24 cellular contexts compared by ENCODE assay signal in the genomic region with DNA sequence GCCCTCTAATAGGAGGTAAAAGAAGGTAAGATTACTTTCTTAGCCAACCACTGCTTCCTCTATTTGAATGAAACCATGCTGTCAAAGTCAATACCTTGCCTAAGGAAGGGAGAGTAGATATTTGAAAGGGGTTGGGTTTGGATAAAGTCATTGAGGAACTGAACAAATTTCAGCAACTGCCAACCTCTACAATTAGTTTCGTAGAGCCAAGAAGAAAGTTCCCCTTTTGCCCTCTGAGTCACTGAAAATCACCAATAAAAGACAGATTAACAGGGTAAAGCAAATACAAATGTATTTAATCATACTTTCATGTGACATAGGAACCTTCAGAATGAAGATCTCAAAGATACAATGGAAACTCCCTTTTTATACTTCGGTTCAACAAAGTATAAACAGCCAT.
DNase-seq lines count a peak whose midpoint lies in the region; ATAC-seq and TF ChIP-seq lines count a peak whose summit lies in the region.
"Had no signal": no experiment of that assay in that cellular context is flagged by ENCODE, and none has a peak within 500 bp of the region (broad histone marks: within the 10 kb centered on the region; RNA-seq: fewer than 3 reads in every experiment).

No MANE protein-coding gene starts in this region.

- no peaks in the 10 kb centered on the region for H3K27me3 Mint-ChIP-seq in GM23338 (ENCODE audit: insufficient read depth, low read depth, poor library complexity)
- H3K27me3 Mint-ChIP-seq: activated CD4-positive, alpha-beta T cell treated with anti-CD3 and anti-CD28 coated beads, Interleukin-2, amount 10 ng/mL, durations not matched to agents 7 days and 5 days; activated naive CD8-positive, alpha-beta T cell treated with anti-CD3 and anti-CD28 coated beads, Interleukin-2, amount 10 ng/mL, durations not matched to agents 7 days and 5 days; activated T-helper 17 cell treated with anti-CD3 and anti-CD28 coated beads, Interleukin-2, amount 50 U/mL, for 72 hours; stimulated activated memory B cell treated with anti-CD40 and anti-IgM and Interleukin-4, amounts not matched to agents 10 μg/mL and 1 μg/mL and 100 μg/mL, for 72 hours had no signal

- H3K9ac ChIP-seq in PC-3 (ENCODE audit: low read length), result peak overlapping the region; percentile 67
- H3K9ac ChIP-seq in mucosa of rectum (ENCODE audit: low read depth in 1 of 2, low read length in 2 of 2), result no peak overlapping the region
- H3K9ac ChIP-seq in MM.1S (ENCODE audit: low read length), result no peak overlapping the region

- CTCF ChIA-PET in PC-3 (lab: Charles Lee), result no interaction called here

- H3K79me2 ChIP-seq in PC-3 (ENCODE audit: low read length) (no peaks in the 10 kb centered on the region), GM23338 (replicated peaks; ENCODE audit: insufficient read depth) (no peaks in the 10 kb centered on the region), MM.1S (ENCODE audit: low read length) (no peaks in the 10 kb centered on the region)

- H3K4me1 ChIP-seq in PC-3 (ENCODE audit: insufficient read depth, low read length) (peaks cover 21% of the 10 kb centered on the region; the same call in 1 of the 2 replicates), mucosa of rectum (ENCODE audit: control insufficient read depth in 2 of 2, insufficient read depth in 2 of 2, low read length in 2 of 2) (peaks cover 7 to 18% of the 10 kb centered on the region in 2 donors), GM23338 (ENCODE audit: insufficient read depth) (no peaks in the 10 kb centered on the region), MM.1S (ENCODE audit: low read length) (no peaks in the 10 kb centered on the region)
- H3K4me1 ChIP-seq: SJSA1 had no signal

- 0 out of 2 replicates have a peak overlapping the region, but pooled peaks have one; percentile 23 for H3K4me3 ChIP-seq in PC-3 (ENCODE audit: low read length)
- H3K4me3 ChIP-seq in mucosa of rectum (ENCODE audit: low read length in 2 of 2), result no peak overlapping the region
- H3K4me3 ChIP-seq in GM23338, result no peak overlapping the region
- H3K4me3 ChIP-seq in MM.1S (ENCODE audit: low read length), result no peak overlapping the region
- H3K4me3 ChIP-seq: lung, PC-9, SJSA1, smooth muscle cell had no signal

- peak overlapping the region; percentile 95 for H3K27ac ChIP-seq in PC-3 (ENCODE audit: low read length)
- peak overlapping the region; percentile 71 to 72 for H3K27ac ChIP-seq in mucosa of rectum (ENCODE audit: low read depth in 2 of 2, low read length in 2 of 2)
- H3K27ac ChIP-seq in GM23338 (ENCODE audit: low read depth), result no peak overlapping the region
- no peak overlapping the region for H3K27ac ChIP-seq in MM.1S (ENCODE audit: low read length)
- H3K27ac ChIP-seq: HL-60, PC-9, SJSA1 had no signal

- no TSS peak for BruUV-seq in PC-3 (replicated peaks; lab: Mats Ljungman, UMichigan)

- H3F3A ChIP-seq in PC-3 (ENCODE audit: low read length, unreplicated experiment) (peaks cover 3% of the 10 kb centered on the region), GM23338 (replicated peaks; ENCODE audit: low read depth) (no peaks in the 10 kb centered on the region), MM.1S (ENCODE audit: insufficient read depth, low read length) (no peaks in the 10 kb centered on the region)

- H4K20me1 ChIP-seq in PC-3 (ENCODE audit: low read length) (no peaks in the 10 kb centered on the region), GM23338 (replicated peaks; ENCODE audit: insufficient read depth) (no peaks in the 10 kb centered on the region), MM.1S (ENCODE audit: insufficient read depth, low read length) (no peaks in the 10 kb centered on the region)

- POLR2A ChIA-PET in PC-3 (lab: Charles Lee; ENCODE audit: unreplicated experiment), result no interaction called here

- H3K4me2 ChIP-seq in PC-3 (ENCODE audit: low read length), result peak overlapping the region; percentile 74; the same call in 1 of the 2 replicates
- H3K4me2 ChIP-seq in GM23338, result no peak overlapping the region
- H3K4me2 ChIP-seq in MM.1S (ENCODE audit: low read depth, low read length), result no peak overlapping the region
- H3K4me2 ChIP-seq: PC-9, smooth muscle cell had no signal

- H3K36me3 Mint-ChIP-seq in GM23338 (ENCODE audit: low read depth), result 0 out of 3 replicates have a peak, but pooled peaks cover under 1% of the 10 kb centered on the region
- H3K36me3 Mint-ChIP-seq: activated naive CD8-positive, alpha-beta T cell treated with anti-CD3 and anti-CD28 coated beads, Interleukin-2, amount 10 ng/mL, durations not matched to agents 7 days and 5 days; CD8-positive, alpha-beta T cell; stimulated activated memory B cell treated with anti-CD40 and anti-IgM and Interleukin-4, amounts not matched to agents 10 μg/mL and 1 μg/mL and 100 μg/mL, for 72 hours had no signal

- H3K9me2 ChIP-seq in PC-3 (replicated peaks; ENCODE audit: low read length), result no peaks in the 10 kb centered on the region
- no peaks in the 10 kb centered on the region; the same call in 1 of the 2 replicates for H3K9me2 ChIP-seq in GM23338 (ENCODE audit: insufficient read depth)
- no peaks in the 10 kb centered on the region for H3K9me2 ChIP-seq in MM.1S (replicated peaks; ENCODE audit: insufficient read depth, low read length)

- H3K4me3 Mint-ChIP-seq in GM23338, result no peak overlapping the region
- H3K4me3 Mint-ChIP-seq: activated CD4-positive, alpha-beta T cell treated with anti-CD3 and anti-CD28 coated beads, Interleukin-2, amount 10 ng/mL, durations not matched to agents 7 days and 5 days; activated naive CD8-positive, alpha-beta T cell treated with anti-CD3 and anti-CD28 coated beads, Interleukin-2, amount 10 ng/mL, durations not matched to agents 7 days and 5 days; activated T-helper 17 cell treated with anti-CD3 and anti-CD28 coated beads, Interleukin-2, amount 50 U/mL, for 72 hours; CD8-positive, alpha-beta T cell; endodermal cell; stimulated activated memory B cell treated with anti-CD40 and anti-IgM and Interleukin-4, amounts not matched to agents 10 μg/mL and 1 μg/mL and 100 μg/mL, for 72 hours; T-helper 1 cell treated with Interleukin-12 subunit alpha and Interleukin-12 subunit beta and Interleukin-4 antibody, amounts not matched to agents 30 μg/mL and 1 μg/mL, for 36 hours had no signal

- H2AFZ ChIP-seq in PC-3 (ENCODE audit: low read length) (no peak overlapping the region), GM23338 (no peak overlapping the region), MM.1S (ENCODE audit: low read length) (no peak overlapping the region)
- H2AFZ ChIP-seq: PC-9 had no signal

- DNase-seq in Kasumi-1 (lab: John Stamatoyannopoulos, UW), result peak; percentile 50 to 53
- peak; percentile 82 for DNase-seq in PC-3
- DNase-seq in GM23338 (ENCODE audit: low spot score), result no peak
- DNase-seq in kidney glomerular epithelial cell (lab: John Stamatoyannopoulos, UW), result no peak
- no peak for DNase-seq in MM.1S
- DNase-seq in NCI-H1436 (lab: John Stamatoyannopoulos, UW), result no peak
- DNase-seq: activated CD4-positive, alpha-beta T cell treated with anti-CD3 and anti-CD28 coated beads, Interleukin-2, amount 10 ng/mL, durations not matched to agents 7 days and 5 days; activated naive CD8-positive, alpha-beta T cell treated with anti-CD3 and anti-CD28 coated beads, Interleukin-2, amount 10 ng/mL, durations not matched to agents 7 days and 5 days; CD8-positive, alpha-beta T cell; DMS79 treated with DMSO at 0.1 percent for 48 hours; endodermal cell; GOT3; islet precursor cell; NCI-H1694 treated with DMSO at 0.1 percent for 48 hours; PC-9 had no signal

- H3K4me1 Mint-ChIP-seq in GM23338, result no peaks in the 10 kb centered on the region
- H3K4me1 Mint-ChIP-seq: activated CD4-positive, alpha-beta T cell treated with anti-CD3 and anti-CD28 coated beads, Interleukin-2, amount 10 ng/mL, durations not matched to agents 7 days and 5 days; activated naive CD8-positive, alpha-beta T cell treated with anti-CD3 and anti-CD28 coated beads, Interleukin-2, amount 10 ng/mL, durations not matched to agents 7 days and 5 days; activated T-helper 17 cell treated with anti-CD3 and anti-CD28 coated beads, Interleukin-2, amount 50 U/mL, for 72 hours; endodermal cell; stimulated activated memory B cell treated with anti-CD40 and anti-IgM and Interleukin-4, amounts not matched to agents 10 μg/mL and 1 μg/mL and 100 μg/mL, for 72 hours had no signal

- H3K9me3 Mint-ChIP-seq in GM23338, result peaks cover 10% of the 10 kb centered on the region; the same call in 1 of the 3 replicates
- H3K9me3 Mint-ChIP-seq: endodermal cell had no signal

- H3K27ac Mint-ChIP-seq in GM23338, result no peak overlapping the region
- H3K27ac Mint-ChIP-seq: activated CD4-positive, alpha-beta T cell treated with anti-CD3 and anti-CD28 coated beads, Interleukin-2, amount 10 ng/mL, durations not matched to agents 7 days and 5 days; activated naive CD8-positive, alpha-beta T cell treated with anti-CD3 and anti-CD28 coated beads, Interleukin-2, amount 10 ng/mL, durations not matched to agents 7 days and 5 days; activated T-helper 17 cell treated with anti-CD3 and anti-CD28 coated beads, Interleukin-2, amount 50 U/mL, for 72 hours; CD8-positive, alpha-beta T cell; endodermal cell; stimulated activated memory B cell treated with anti-CD40 and anti-IgM and Interleukin-4, amounts not matched to agents 10 μg/mL and 1 μg/mL and 100 μg/mL, for 72 hours; T-helper 1 cell treated with Interleukin-12 subunit alpha and Interleukin-12 subunit beta and Interleukin-4 antibody, amounts not matched to agents 30 μg/mL and 1 μg/mL, for 36 hours had no signal

- ATAC-seq in GM18511 (IDR thresholded peaks at IDR 0.05; ENCODE audit: unreplicated experiment), result peak; percentile 69
- no peak for ATAC-seq in PC-3
- ATAC-seq in GM23338, result no peak
- ATAC-seq: activated T-helper 17 cell treated with anti-CD3 and anti-CD28 coated beads, Interleukin-2, amount 50 U/mL, for 72 hours; CD8-positive, alpha-beta T cell; stimulated activated memory B cell treated with anti-CD40 and anti-IgM and Interleukin-4, amounts not matched to agents 10 μg/mL and 1 μg/mL and 100 μg/mL, for 72 hours had no signal

- H3K36me3 ChIP-seq in PC-3 (ENCODE audit: low read depth, low read length) (no peaks in the 10 kb centered on the region), mucosa of rectum (ENCODE audit: control insufficient read depth in 2 of 2, insufficient read depth in 2 of 2, low read length in 2 of 2) (no peaks in the 10 kb centered on the region), GM23338 (ENCODE audit: insufficient read depth) (no peaks in the 10 kb centered on the region), MM.1S (replicated peaks; ENCODE audit: insufficient read depth, low read length) (no peaks in the 10 kb centered on the region)
- H3K36me3 ChIP-seq: SJSA1 had no signal

- TF ChIP-seq CTCF in PC-3 (conservative IDR thresholded peaks at IDR 0.05; ENCODE audit: low read depth, low read length) (no peak), GM23338 (conservative IDR thresholded peaks at IDR 0.05; ENCODE audit: low read depth in 2 of 2) (no peak), MM.1S (IDR thresholded peaks at IDR 0.05; ENCODE audit: low read length) (no peak)

- H3K9me3 ChIP-seq in PC-3 (ENCODE audit: low read length) (no peaks in the 10 kb centered on the region), mucosa of rectum (ENCODE audit: control insufficient read depth in 2 of 2, low read length in 2 of 2) (no peaks in the 10 kb centered on the region), MM.1S (replicated peaks; ENCODE audit: insufficient read depth, low read length) (no peaks in the 10 kb centered on the region)

- intact Hi-C loops in PC-3 (cut with micrococcal nuclease), result no loop called here

- H3K27me3 ChIP-seq in PC-3 (ENCODE audit: low read length), result no peaks in the 10 kb centered on the region
- no peaks in the 10 kb centered on the region for H3K27me3 ChIP-seq in mucosa of rectum (ENCODE audit: control insufficient read depth in 2 of 2, insufficient read depth in 2 of 2, low read length in 2 of 2)
- no peaks in the 10 kb centered on the region for H3K27me3 ChIP-seq in GM23338 (ENCODE audit: insufficient read depth)
- no peaks in the 10 kb centered on the region for H3K27me3 ChIP-seq in MM.1S (replicated peaks; ENCODE audit: insufficient read depth, low read length)
- H3K27me3 ChIP-seq: SJSA1 had no signal

Comparison
In these comparisons a context has a peak if more than half of its experiments do, and no peak if none do; other contexts are left out.
1. DNase-seq: peak in Kasumi-1 (2 of 2) and PC-3 (single experiment); none in GM23338 (single experiment), kidney glomerular epithelial cell (single experiment), MM.1S (single experiment) and NCI-H1436 (single experiment).
2. H3K27ac ChIP-seq: peak in PC-3 (single experiment) and mucosa of rectum (2 of 2); none in GM23338 (single experiment) and MM.1S (single experiment).